8 cellular contexts compared by ENCODE assay signal in genomic region chrX:71068052-71068918, GRCh38. TPM values are rescaled to one million over a fixed set of nuclear protein-coding genes. Genes with fewer than 3 reads are reported as not detected.
DNase-seq lines count a peak whose midpoint lies in the region; ATAC-seq, FAIRE-seq and TF ChIP-seq lines count a peak whose summit lies in the region.

Gene SNX12 (minus strand): TSS chrX:71068334. CDS start chrX:71068306, 28 bp downstream.

- peak within 1 kb of the TSS; percentile 53 to 71 (median 57) for H3K4me3 ChIP-seq in keratinocyte (ENCODE audit: control insufficient read depth in 2 of 3, extremely low read depth in 1 of 3, insufficient read depth in 2 of 3, low read depth in 1 of 3, low read length in 3 of 3)

- H4K20me1 ChIP-seq in keratinocyte (ENCODE audit: control insufficient read depth, extremely low read depth, insufficient read depth, low read length), result no peaks in the 10 kb centered on the region

- H3K27me3 ChIP-seq in keratinocyte (ENCODE audit: control insufficient read depth, extremely low read depth, insufficient read depth, low read length), result no peaks in the 10 kb centered on the region

- peak within 1 kb of the TSS; percentile 66 for H3K27ac ChIP-seq in keratinocyte (ENCODE audit: control insufficient read depth, insufficient read depth, low read length)

- H2AFZ ChIP-seq in keratinocyte (ENCODE audit: control insufficient read depth, low read length), result peak within 1 kb of the TSS; percentile 75

- peak; percentile 94 for DNase-seq in Ammon's horn (ENCODE audit: low spot score)
- peak; percentile 93 for DNase-seq in NCI-H460 (ENCODE audit: extremely low read depth, low read depth)
- peak; percentile 79 for DNase-seq in activated CD4-positive, CD25-positive, alpha-beta regulatory T cell treated with anti-CD3 and anti-CD28 coated beads, Interleukin-2, amount 50 U/mL, for 72 hours
- DNase-seq in cerebellar cortex (ENCODE audit: low spot score), result peak; percentile 96
- DNase-seq in keratinocyte (ENCODE audit: low read depth, low spot score), result peak; percentile 38
- peak; percentile 74 to 86 (median 78) for DNase-seq in stimulated activated CD4-positive, alpha-beta T cell treated with anti-CD3 and anti-CD28 coated beads, Interleukin-12 subunit alpha, Interleukin-12 subunit beta, amount 100 ng/mL, for 48 hours (ENCODE audit: low read depth in 2 of 3, low spot score in 1 of 3)

- dilution Hi-C loops in keratinocyte (cut with MboI; ENCODE audit: extremely low pct_ligation_motif_present, low sequenced_read_pairs), result no loop called here

- peak; percentile 95 for ATAC-seq in HG03432 (IDR thresholded peaks at IDR 0.05; ENCODE audit: unreplicated experiment)

- H3K36me3 ChIP-seq in keratinocyte (ENCODE audit: control insufficient read depth in 2 of 2, extremely low read depth in 1 of 2, insufficient read depth in 2 of 2, low read length in 2 of 2), result no peaks in the 10 kb centered on the region

- TF ChIP-seq POLR2A in GM19193 (IDR thresholded peaks at IDR 0.05; ENCODE audit: extremely low read depth, insufficient read depth, insufficient read length), result peak; percentile 70

- no peaks in the 10 kb centered on the region for H3K9me3 ChIP-seq in keratinocyte (ENCODE audit: control insufficient read depth, low read depth, low read length)

- H3K9me1 ChIP-seq in keratinocyte (ENCODE audit: control insufficient read depth, extremely low read depth, insufficient read depth, low read length), result no peaks in the 10 kb centered on the region

- no peak for TF ChIP-seq CTCF in keratinocyte (optimal IDR thresholded peaks at IDR 0.05 in 1 of 3, IDR thresholded peaks at IDR 0.05 in 1 of 3, conservative IDR thresholded peaks at IDR 0.05 in 1 of 3; ENCODE audit: extremely low read depth in 1 of 3, insufficient read depth in 2 of 3, low read length in 3 of 3)

- peak within 1 kb of the TSS; percentile 72 for H3K9ac ChIP-seq in keratinocyte (ENCODE audit: control insufficient read depth, extremely low read depth, insufficient read depth, low read length)

- peaks cover 4% of the 10 kb centered on the region for H3K4me1 ChIP-seq in keratinocyte (ENCODE audit: control insufficient read depth, extremely low read depth, insufficient read depth, low read length)

- FAIRE-seq in keratinocyte (lab: Jason Lieb, UNC), result peak; percentile 67

- peaks cover 29% of the 10 kb centered on the region for H3K79me2 ChIP-seq in keratinocyte (ENCODE audit: control insufficient read depth, insufficient read depth, low read length)

- peak within 1 kb of the TSS; percentile 66 for H3K4me2 ChIP-seq in keratinocyte (ENCODE audit: control insufficient read depth, extremely low read depth, insufficient read depth, low read depth, low read length)

RNA-seq across cellular contexts. Expression of gene SNX12, which starts in this region (rescaled TPM):
- total RNA-seq in NCI-H460 (2014; rRNA removed; shearing (Covaris generic)), result 56.0 and 63.4 TPM in 2 replicates
- polyA plus RNA-seq in NCI-H460 (2014; cell fraction: nucleus; rRNA removed), result 32.3 and 32.4 TPM in 2 replicates
- polyA plus RNA-seq in keratinocyte, result 78.8 to 94.0 TPM (median 83.7 TPM) in 3 replicates
- polyA plus RNA-seq in keratinocyte (2011; ENCODE audit: low read depth), result 43.5 TPM
- polyA plus RNA-seq in keratinocyte (2011; cell fraction: cytosol; rRNA removed), result 82.5 and 90.0 TPM in 2 replicates
- 50.4 and 54.8 TPM in 2 replicates for polyA plus RNA-seq in keratinocyte (2011; cell fraction: nucleus; rRNA removed)
- 43.6 and 82.8 TPM in 2 replicates for polyA plus RNA-seq in keratinocyte (2012; ENCODE audit: low replicate concordance)
- 71.4 to 105 TPM (median 90.9 TPM) in 3 replicates for polyA minus RNA-seq in keratinocyte
- 87.1 TPM for polyA minus RNA-seq in keratinocyte (2011; cell fraction: cytosol; rRNA and poly(A)+ RNA removed)
- polyA minus RNA-seq in keratinocyte (2011; cell fraction: nucleus; rRNA and poly(A)+ RNA removed), result 25.4 and 29.2 TPM in 2 replicates

Comparison
In these comparisons a context has a peak if more than half of its experiments do, and no peak if none do; other contexts are left out.
1. Peak in every context shown above with its lines: DNase-seq, ATAC-seq, H3K4me3 ChIP-seq and H3K27ac ChIP-seq.
2. DNase-seq: peak in every context shown above with its lines; median percentile 96 in cerebellar cortex; 94 in Ammon's horn; 93 in NCI-H460; 79 in activated CD4-positive, CD25-positive, alpha-beta regulatory T cell treated with anti-CD3 and anti-CD28 coated beads, Interleukin-2, amount 50 U/mL, for 72 hours; 78 in stimulated activated CD4-positive, alpha-beta T cell treated with anti-CD3 and anti-CD28 coated beads, Interleukin-12 subunit alpha, Interleukin-12 subunit beta, amount 100 ng/mL, for 48 hours; 38 in keratinocyte.